9 cellular contexts compared by ENCODE assay signal in genomic region chr12:57549909-57550627, GRCh38. TPM values are rescaled to one million over a fixed set of nuclear protein-coding genes. Genes with fewer than 3 reads are reported as not detected.
DNase-seq lines count a peak whose midpoint lies in the region; ATAC-seq and TF ChIP-seq lines count a peak whose summit lies in the region.
"Had no signal": no experiment of that assay in that cellular context is flagged by ENCODE, and none has a peak within 500 bp of the region (broad histone marks: within the 10 kb centered on the region; RNA-seq: fewer than 3 reads in every experiment).

Gene KIF5A, plus strand, starts transcription at chr12:57550044. Its CDS starts 228 bp downstream, at chr12:57550272.

- ATAC-seq in GM18870 (IDR thresholded peaks at IDR 0.05; ENCODE audit: unreplicated experiment): no peak

- 4% methylated on average over 51 of the region's 51 CpGs for WGBS in prostate gland

- intact Hi-C loops in activated T-helper 2 cell treated with anti-CD3 and anti-CD28 coated beads, Interferon-gamma antibody, Interleukin-2, Interleukin-4, amounts not matched to agents 10 μg/mL and 5 μg/mL and 100 μg/mL, durations not matched to agents 14 hours and 24 hours and 36 hours (cut with micrococcal nuclease): no loop called here
- intact Hi-C loops in prostate gland (cut with DNase I): no loop called here
- intact Hi-C loops in vagina (cut with DNase I): no loop called here

- TF ChIP-seq POLR2A in prostate gland (IDR thresholded peaks at IDR 0.05) (no peak), vagina (IDR thresholded peaks at IDR 0.05) (no peak)

- no peak within 1 kb of the TSS for H3K27ac Mint-ChIP-seq in activated T-helper 2 cell treated with anti-CD3 and anti-CD28 coated beads, Interferon-gamma antibody, Interleukin-2, Interleukin-4, amounts not matched to agents 10 μg/mL and 5 μg/mL and 100 μg/mL, durations not matched to agents 14 hours and 24 hours and 36 hours

- peaks cover 13% of the 10 kb centered on the region for H3K27me3 ChIP-seq in prostate gland (replicated peaks; ENCODE audit: insufficient read depth)
- no peaks in the 10 kb centered on the region for H3K27me3 ChIP-seq in vagina

- peak within 1 kb of the TSS; percentile 78 for H3K4me3 Mint-ChIP-seq in activated T-helper 2 cell treated with anti-CD3 and anti-CD28 coated beads, Interferon-gamma antibody, Interleukin-2, Interleukin-4, amounts not matched to agents 10 μg/mL and 5 μg/mL and 100 μg/mL, durations not matched to agents 14 hours and 24 hours and 36 hours (ENCODE audit: low read depth)

- DNase-seq in DMS79 treated with DMSO at 0.1 percent for 48 hours (lab: John Stamatoyannopoulos, UW) (peak; percentile 13), DMS79 (lab: John Stamatoyannopoulos, UW) (no peak), NCI-H774 (lab: John Stamatoyannopoulos, UW) (peak; percentile 49), glomerular visceral epithelial cell (ENCODE audit: extremely low spot score) (peak; percentile 12), prostate gland (ENCODE audit: low spot score) (no peak), vagina (ENCODE audit: extremely low spot score in 2 of 2) (no peak)
- DNase-seq in activated T-helper 2 cell treated with anti-CD3 and anti-CD28 coated beads, Interferon-gamma antibody, Interleukin-2, Interleukin-4, amounts not matched to agents 10 μg/mL and 5 μg/mL and 100 μg/mL, durations not matched to agents 14 hours and 24 hours and 36 hours (ENCODE audit: low spot score): peak; percentile 55

- H3K4me1 Mint-ChIP-seq in activated T-helper 2 cell treated with anti-CD3 and anti-CD28 coated beads, Interferon-gamma antibody, Interleukin-2, Interleukin-4, amounts not matched to agents 10 μg/mL and 5 μg/mL and 100 μg/mL, durations not matched to agents 14 hours and 24 hours and 36 hours (ENCODE audit: low read depth): peaks cover 41% of the 10 kb centered on the region

- H3K36me3 ChIP-seq in prostate gland (no peaks in the 10 kb centered on the region), vagina (no peaks in the 10 kb centered on the region)
- H3K36me3 ChIP-seq: BLaER1 had no signal

- no peak for TF ChIP-seq CTCF in prostate gland (IDR thresholded peaks at IDR 0.05)
- TF ChIP-seq CTCF in vagina (IDR thresholded peaks at IDR 0.05): no peak

- H3K36me3 Mint-ChIP-seq in activated T-helper 2 cell treated with anti-CD3 and anti-CD28 coated beads, Interferon-gamma antibody, Interleukin-2, Interleukin-4, amounts not matched to agents 10 μg/mL and 5 μg/mL and 100 μg/mL, durations not matched to agents 14 hours and 24 hours and 36 hours (ENCODE audit: low read depth): peaks cover 13% of the 10 kb centered on the region

- H3K9me3 ChIP-seq in prostate gland (no peaks in the 10 kb centered on the region), vagina (no peaks in the 10 kb centered on the region)
- H3K9me3 ChIP-seq: BLaER1 had no signal

- no peaks in the 10 kb centered on the region for H3K9me3 Mint-ChIP-seq in activated T-helper 2 cell treated with anti-CD3 and anti-CD28 coated beads, Interferon-gamma antibody, Interleukin-2, Interleukin-4, amounts not matched to agents 10 μg/mL and 5 μg/mL and 100 μg/mL, durations not matched to agents 14 hours and 24 hours and 36 hours

- no peak within 1 kb of the TSS for H3K27ac ChIP-seq in prostate gland
- H3K27ac ChIP-seq in vagina: no peak within 1 kb of the TSS
- H3K27ac ChIP-seq: BLaER1 had no signal

- H3K27me3 Mint-ChIP-seq in activated T-helper 2 cell treated with anti-CD3 and anti-CD28 coated beads, Interferon-gamma antibody, Interleukin-2, Interleukin-4, amounts not matched to agents 10 μg/mL and 5 μg/mL and 100 μg/mL, durations not matched to agents 14 hours and 24 hours and 36 hours (ENCODE audit: low read depth): peaks cover 18% of the 10 kb centered on the region

- peak within 1 kb of the TSS; percentile 15 to 27 for H3K4me3 ChIP-seq in prostate gland
- peak within 1 kb of the TSS; percentile 43 to 47 for H3K4me3 ChIP-seq in vagina
- H3K4me3 ChIP-seq: BLaER1 had no signal

- peaks cover 7% of the 10 kb centered on the region for H3K4me1 ChIP-seq in prostate gland (replicated peaks)
- H3K4me1 ChIP-seq in vagina: peaks cover 27% of the 10 kb centered on the region

RNA-seq across cellular contexts. Expression of gene KIF5A, which starts in this region (rescaled TPM):
- total RNA-seq in activated T-helper 2 cell treated with anti-CD3 and anti-CD28 coated beads, Interferon-gamma antibody, Interleukin-2, Interleukin-4, amounts not matched to agents 10 μg/mL and 5 μg/mL and 100 μg/mL, durations not matched to agents 14 hours and 24 hours and 36 hours: 3.0 and 3.4 TPM in 2 replicates
- total RNA-seq in prostate gland (1 to 10 TPM in 1 of 2 donors, under 1 TPM in 1; 0.50 to 3.7 TPM), vagina (4.4 TPM)

Comparison
In these comparisons a context has a peak if more than half of its experiments do, and no peak if none do; other contexts are left out.
1. DNase-seq: peak in DMS79 treated with DMSO at 0.1 percent for 48 hours (single experiment), NCI-H774 (single experiment), activated T-helper 2 cell treated with anti-CD3 and anti-CD28 coated beads, Interferon-gamma antibody, Interleukin-2, Interleukin-4, amounts not matched to agents 10 μg/mL and 5 μg/mL and 100 μg/mL, durations not matched to agents 14 hours and 24 hours and 36 hours (single experiment) and glomerular visceral epithelial cell (single experiment); none in DMS79 (single experiment), prostate gland (single experiment) and vagina (0 of 2).